38 cellular contexts compared by ENCODE assay signal in genomic region chr17:76906463-76906862, GRCh38. TPM values are rescaled to one million over a fixed set of nuclear protein-coding genes. Genes with fewer than 3 reads are reported as not detected.
"Had no signal": no experiment of that assay in that cellular context is flagged by ENCODE, and none has a peak within 500 bp of the region (broad histone marks: within the 10 kb centered on the region; RNA-seq: fewer than 3 reads in every experiment).

No MANE protein-coding gene starts in this region.

- H3K36me3 ChIP-seq: adrenal gland, ascending aorta, brain microvascular endothelial cell, breast epithelium, cardiac muscle cell had no signal

- H3K4me3 ChIP-seq: adrenal gland, ascending aorta, body of pancreas, breast epithelium, cardiac muscle cell had no signal

- H3K27ac ChIP-seq: adrenal gland, ascending aorta, body of pancreas, brain microvascular endothelial cell, breast epithelium, cardiac muscle cell had no signal

- H3K4me1 Mint-ChIP-seq: activated naive CD4-positive, alpha-beta T cell treated with anti-CD3 and anti-CD28 coated beads, Interleukin-2, amount 10 ng/mL, durations not matched to agents 7 days and 5 days; activated naive CD4-positive, alpha-beta T cell treated with anti-CD3 and anti-CD28 coated beads, Interleukin-2, amount 50 U/mL, for 24 hours; activated naive CD8-positive, alpha-beta T cell treated with anti-CD3 and anti-CD28 coated beads for 36 hours; activated naive CD8-positive, alpha-beta T cell treated with anti-CD3 and anti-CD28 coated beads, Interleukin-2, amount 10 ng/mL, durations not matched to agents 7 days and 5 days; activated naive CD8-positive, alpha-beta T cell treated with anti-CD3 and anti-CD28 coated beads, Interleukin-2, amount 50 U/mL, for 24 hours; activated T-helper 17 cell treated with anti-CD3 and anti-CD28 coated beads, Interleukin-2, amount 50 U/mL, for 72 hours; central memory CD8-positive, alpha-beta T cell had no signal

- DNase-seq: activated effector memory CD4-positive, alpha-beta T cell treated with anti-CD3 and anti-CD28 coated beads, Interleukin-2, amount 50 U/mL, for 16 hours; activated effector memory CD4-positive, alpha-beta T cell treated with Interleukin-2 at 50 U/mL for 16 hours; activated gamma-delta T cell; activated gamma-delta T cell treated with Interleukin-2 at 50 U/mL for 16 hours; activated naive CD4-positive, alpha-beta T cell; activated naive CD4-positive, alpha-beta T cell treated with anti-CD3 and anti-CD28 coated beads for 36 hours; activated naive CD4-positive, alpha-beta T cell treated with anti-CD3 and anti-CD28 coated beads, Interleukin-2, amount 10 ng/mL, durations not matched to agents 7 days and 5 days; activated naive CD4-positive, alpha-beta T cell treated with anti-CD3 and anti-CD28 coated beads, Interleukin-2, amount 50 U/mL, for 16 hours; activated naive CD4-positive, alpha-beta T cell treated with Interleukin-2 at 50 U/mL for 16 hours; activated naive CD8-positive, alpha-beta T cell treated with anti-CD3 and anti-CD28 coated beads for 36 hours; activated naive CD8-positive, alpha-beta T cell treated with anti-CD3 and anti-CD28 coated beads, Interleukin-2, amount 10 ng/mL, durations not matched to agents 7 days and 5 days; activated naive CD8-positive, alpha-beta T cell treated with anti-CD3 and anti-CD28 coated beads, Interleukin-2, amount 50 U/mL, for 24 hours; activated T-cell treated with anti-CD3 and anti-CD28 coated beads, Interleukin-2, amount 50 U/mL, for 1 hour; activated T-cell treated with anti-CD3 and anti-CD28 coated beads, Interleukin-2, amount 50 U/mL, for 24 hours; activated T-cell treated with anti-CD3 and anti-CD28 coated beads, Interleukin-2, amount 50 U/mL, for 4 hours; activated T-cell treated with anti-CD3 and anti-CD28 coated beads, Interleukin-2, amount 50 U/mL, for 48 hours; activated T-cell treated with anti-CD3 and anti-CD28 coated beads, Interleukin-2, amount 50 U/mL, for 72 hours; adrenal gland; amniotic stem cell; amygdala; anterior cingulate cortex; aorta; body of pancreas; brain microvascular endothelial cell; caudate nucleus; central memory CD4-positive, alpha-beta T cell; cerebellar nuclear complex had no signal

- H3K27me3 ChIP-seq: adrenal gland, ascending aorta, body of pancreas, brain microvascular endothelial cell, cardiac muscle cell had no signal

- ATAC-seq: activated naive CD4-positive, alpha-beta T cell treated with anti-CD3 and anti-CD28 coated beads, Interleukin-2, amount 50 U/mL, for 72 hours; activated naive CD8-positive, alpha-beta T cell treated with anti-CD3 and anti-CD28 coated beads, Interleukin-2, amount 50 U/mL, for 24 hours; activated T-cell treated with anti-CD3 and anti-CD28 coated beads, Interleukin-2, amount 50 U/mL, for 4 hours; activated T-cell treated with anti-CD3 and anti-CD28 coated beads, Interleukin-2, amount 50 U/mL, for 72 hours; activated T-helper 17 cell treated with anti-CD3 and anti-CD28 coated beads, Interleukin-2, amount 50 U/mL, for 72 hours; body of pancreas had no signal

- H3K9me3 Mint-ChIP-seq: activated naive CD4-positive, alpha-beta T cell treated with anti-CD3 and anti-CD28 coated beads for 36 hours; activated naive CD4-positive, alpha-beta T cell treated with anti-CD3 and anti-CD28 coated beads, Interleukin-2, amount 10 ng/mL, durations not matched to agents 7 days and 5 days; activated naive CD4-positive, alpha-beta T cell treated with anti-CD3 and anti-CD28 coated beads, Interleukin-2, amount 50 U/mL, for 24 hours; activated naive CD8-positive, alpha-beta T cell treated with anti-CD3 and anti-CD28 coated beads for 36 hours; activated naive CD8-positive, alpha-beta T cell treated with anti-CD3 and anti-CD28 coated beads, Interleukin-2, amount 10 ng/mL, durations not matched to agents 7 days and 5 days; activated naive CD8-positive, alpha-beta T cell treated with anti-CD3 and anti-CD28 coated beads, Interleukin-2, amount 50 U/mL, for 24 hours; activated T-cell treated with anti-CD3 and anti-CD28 coated beads, Interleukin-2, amount 50 U/mL, for 24 hours; activated T-cell treated with anti-CD3 and anti-CD28 coated beads, Interleukin-2, amount 50 U/mL, for 4 hours; activated T-helper 17 cell treated with anti-CD3 and anti-CD28 coated beads, Interleukin-2, amount 50 U/mL, for 72 hours; activated T-helper 2 cell treated with anti-CD3 and anti-CD28 coated beads, Interferon-gamma antibody, Interleukin-2, Interleukin-4, amounts not matched to agents 10 μg/mL and 5 μg/mL and 100 μg/mL, durations not matched to agents 14 hours and 24 hours and 36 hours; central memory CD8-positive, alpha-beta T cell had no signal

- H3K27me3 Mint-ChIP-seq: activated naive CD4-positive, alpha-beta T cell treated with anti-CD3 and anti-CD28 coated beads, Interleukin-2, amount 50 U/mL, for 24 hours; activated naive CD8-positive, alpha-beta T cell treated with anti-CD3 and anti-CD28 coated beads for 36 hours; activated naive CD8-positive, alpha-beta T cell treated with anti-CD3 and anti-CD28 coated beads, Interleukin-2, amount 50 U/mL, for 24 hours; activated T-helper 17 cell treated with anti-CD3 and anti-CD28 coated beads, Interleukin-2, amount 50 U/mL, for 72 hours; brain had no signal

- H3K4me1 ChIP-seq: adrenal gland, ascending aorta, body of pancreas, breast epithelium had no signal

- H3K36me3 Mint-ChIP-seq: activated naive CD4-positive, alpha-beta T cell treated with anti-CD3 and anti-CD28 coated beads, Interleukin-2, amount 10 ng/mL, durations not matched to agents 7 days and 5 days; activated naive CD4-positive, alpha-beta T cell treated with anti-CD3 and anti-CD28 coated beads, Interleukin-2, amount 50 U/mL, for 24 hours; activated naive CD4-positive, alpha-beta T cell treated with anti-CD3 and anti-CD28 coated beads, Interleukin-2, amount 50 U/mL, for 72 hours; activated naive CD8-positive, alpha-beta T cell treated with anti-CD3 and anti-CD28 coated beads for 36 hours; activated naive CD8-positive, alpha-beta T cell treated with anti-CD3 and anti-CD28 coated beads, Interleukin-2, amount 10 ng/mL, durations not matched to agents 7 days and 5 days had no signal

- H3K4me3 Mint-ChIP-seq: activated naive CD4-positive, alpha-beta T cell treated with anti-CD3 and anti-CD28 coated beads for 36 hours; activated naive CD4-positive, alpha-beta T cell treated with anti-CD3 and anti-CD28 coated beads, Interleukin-2, amount 10 ng/mL, durations not matched to agents 7 days and 5 days; activated naive CD4-positive, alpha-beta T cell treated with anti-CD3 and anti-CD28 coated beads, Interleukin-2, amount 50 U/mL, for 24 hours; activated naive CD8-positive, alpha-beta T cell; activated naive CD8-positive, alpha-beta T cell treated with anti-CD3 and anti-CD28 coated beads for 36 hours; activated naive CD8-positive, alpha-beta T cell treated with anti-CD3 and anti-CD28 coated beads, Interleukin-2, amount 10 ng/mL, durations not matched to agents 7 days and 5 days; activated naive CD8-positive, alpha-beta T cell treated with anti-CD3 and anti-CD28 coated beads, Interleukin-2, amount 50 U/mL, for 24 hours; activated T-cell treated with anti-CD3 and anti-CD28 coated beads, Interleukin-2, amount 50 U/mL, for 24 hours; activated T-cell treated with anti-CD3 and anti-CD28 coated beads, Interleukin-2, amount 50 U/mL, for 4 hours; activated T-cell treated with anti-CD3 and anti-CD28 coated beads, Interleukin-2, amount 50 U/mL, for 72 hours; activated T-helper 17 cell treated with anti-CD3 and anti-CD28 coated beads, Interleukin-2, amount 50 U/mL, for 72 hours; brain; central memory CD8-positive, alpha-beta T cell had no signal

- H3K27ac Mint-ChIP-seq: activated naive CD4-positive, alpha-beta T cell treated with anti-CD3 and anti-CD28 coated beads for 36 hours; activated naive CD4-positive, alpha-beta T cell treated with anti-CD3 and anti-CD28 coated beads, Interleukin-2, amount 10 ng/mL, durations not matched to agents 7 days and 5 days; activated naive CD4-positive, alpha-beta T cell treated with anti-CD3 and anti-CD28 coated beads, Interleukin-2, amount 50 U/mL, for 24 hours; activated naive CD4-positive, alpha-beta T cell treated with anti-CD3 and anti-CD28 coated beads, Interleukin-2, amount 50 U/mL, for 72 hours; activated naive CD8-positive, alpha-beta T cell; activated naive CD8-positive, alpha-beta T cell treated with anti-CD3 and anti-CD28 coated beads for 36 hours; activated naive CD8-positive, alpha-beta T cell treated with anti-CD3 and anti-CD28 coated beads, Interleukin-2, amount 10 ng/mL, durations not matched to agents 7 days and 5 days; activated naive CD8-positive, alpha-beta T cell treated with anti-CD3 and anti-CD28 coated beads, Interleukin-2, amount 50 U/mL, for 24 hours; activated T-cell treated with anti-CD3 and anti-CD28 coated beads, Interleukin-2, amount 50 U/mL, for 24 hours; activated T-cell treated with anti-CD3 and anti-CD28 coated beads, Interleukin-2, amount 50 U/mL, for 72 hours; activated T-helper 17 cell treated with anti-CD3 and anti-CD28 coated beads, Interleukin-2, amount 50 U/mL, for 72 hours; activated T-helper 2 cell treated with anti-CD3 and anti-CD28 coated beads, Interferon-gamma antibody, Interleukin-2, Interleukin-4, amounts not matched to agents 10 μg/mL and 5 μg/mL and 100 μg/mL, durations not matched to agents 14 hours and 24 hours and 36 hours; brain had no signal

- H3K9me3 ChIP-seq: adrenal gland, ascending aorta, body of pancreas, breast epithelium had no signal

RNA-seq across cellular contexts. Expression of gene MGAT5B, which starts 38.3 kb away (rescaled TPM):
- total RNA-seq: ascending aorta, bronchial epithelial cell had no signal
- polyA plus RNA-seq: aorta had no signal
